Comparison of ENCODE assay signal across 8 cellular contexts in the genomic region with DNA sequence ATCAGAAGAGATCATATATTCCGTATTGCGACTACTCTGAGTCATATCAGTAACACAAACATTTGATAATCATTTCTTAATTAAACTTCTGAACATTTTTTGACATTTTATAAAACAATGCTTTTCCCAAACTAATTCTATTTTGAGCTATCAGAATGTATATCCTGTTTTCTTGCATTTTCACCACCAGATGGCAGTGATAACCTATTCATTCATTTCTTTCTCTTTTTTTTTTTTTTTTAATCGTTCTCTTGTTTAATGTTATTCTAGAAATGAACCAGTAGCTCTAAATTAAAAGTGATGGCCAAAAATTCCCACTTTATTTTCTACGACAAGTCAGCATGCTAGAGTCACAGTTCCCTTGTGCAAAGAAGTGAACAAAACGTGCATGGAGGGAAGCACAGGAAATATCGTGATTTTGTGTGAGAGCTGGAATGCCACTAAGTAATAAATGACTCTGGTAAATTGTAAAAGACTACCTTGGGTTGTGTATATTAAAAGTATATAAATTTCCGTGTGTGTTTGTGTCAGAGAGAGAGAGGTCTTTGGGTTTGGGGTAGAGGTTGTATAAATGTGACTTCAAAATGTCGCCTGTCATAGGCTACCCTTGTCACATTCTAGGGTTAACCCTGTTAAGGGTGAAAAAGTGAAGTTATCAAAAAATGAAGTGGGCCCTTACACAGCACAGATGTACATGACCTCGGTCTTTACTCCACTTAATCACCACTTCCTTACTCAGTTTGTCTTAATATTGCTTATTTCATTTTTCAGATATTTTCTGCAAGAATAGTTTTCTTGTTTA. TPM values are rescaled to one million over a fixed set of nuclear protein-coding genes. Genes with fewer than 3 reads are reported as not detected.
A peak's percentile ranks its signal among the peaks of the same experiment; 100 is the strongest.
DNase-seq lines count a peak whose midpoint lies in the region; ATAC-seq, FAIRE-seq and TF ChIP-seq lines count a peak whose summit lies in the region.

No MANE protein-coding gene starts in this region.

- no peaks in the 10 kb centered on the region for H3K4me1 ChIP-seq in Peyer's patch

- no peak for TF ChIP-seq POLR2A in Peyer's patch (IDR thresholded peaks at IDR 0.05)

- TF ChIP-seq CTCF in GM10266 (IDR thresholded peaks at IDR 0.05; ENCODE audit: control insufficient read depth, insufficient read depth, low read depth, missing control alignments) (peak; percentile 49), Peyer's patch (IDR thresholded peaks at IDR 0.05) (peak in 5 of 6 experiments; percentile 33 to 70 (median 63)), fibroblast of mammary gland (conservative IDR thresholded peaks at IDR 0.05; ENCODE audit: control insufficient read depth, insufficient read depth, low read depth, low read length) (peak; percentile 53)

- H3K27ac ChIP-seq in Peyer's patch, result no peak overlapping the region

- no peaks in the 10 kb centered on the region for H3K9me3 ChIP-seq in Peyer's patch

- H3K27me3 ChIP-seq in Peyer's patch, result no peaks in the 10 kb centered on the region

- no peak for ATAC-seq in HG03097 (IDR thresholded peaks at IDR 0.05; ENCODE audit: low FRiP score, unreplicated experiment)

- peak; percentile 99 for FAIRE-seq in A204.1 (lab: Jason Lieb, UNC)

- H3K36me3 ChIP-seq in Peyer's patch, result no peaks in the 10 kb centered on the region

- DNase-seq in GM10266 (ENCODE audit: extremely low spot score), result no peak
- no peak for DNase-seq in Peyer's patch
- peak; percentile 62 for DNase-seq in fibroblast of mammary gland (ENCODE audit: low read depth)
- peak; percentile 43 for DNase-seq in renal cortical epithelial cell (ENCODE audit: low read depth)
- no peak for DNase-seq in stimulated activated CD4-positive, alpha-beta T cell treated with anti-CD3 and anti-CD28 coated beads, Interleukin-12 subunit alpha, Interleukin-12 subunit beta, amount 100 ng/mL, for 4 hours
- DNase-seq in effector CD8-positive, alpha-beta T cell (lab: John Stamatoyannopoulos, UW), result no peak

- H3K4me3 ChIP-seq in Peyer's patch (no peak overlapping the region), fibroblast of mammary gland (ENCODE audit: control insufficient read depth, low read depth, low read length) (peak overlapping the region; percentile 21)

RNA-seq across cellular contexts. Expression of a gene that starts 40.4 kb away (rescaled TPM):
- total RNA-seq in Peyer's patch (100 to 1,000 TPM in 1 of 4 donors, 10 to 100 TPM in 3; 15.6 to 178 (median 25.1) TPM), renal cortical epithelial cell (902 and 2,308 TPM in 2 replicates)

Comparison
In these comparisons a context has a peak if more than half of its experiments do, and no peak if none do; other contexts are left out.
1. DNase-seq: peak in fibroblast of mammary gland (single experiment) and renal cortical epithelial cell (single experiment); none in GM10266 (single experiment), Peyer's patch (0 of 3), stimulated activated CD4-positive, alpha-beta T cell treated with anti-CD3 and anti-CD28 coated beads, Interleukin-12 subunit alpha, Interleukin-12 subunit beta, amount 100 ng/mL, for 4 hours (single experiment) and effector CD8-positive, alpha-beta T cell (single experiment).
2. Peak in every context shown above with its lines, with median percentiles within 50 percentile points of each other: CTCF ChIP-seq.